Comparison of ENCODE assay signal across 12 cellular contexts in the genomic region with DNA sequence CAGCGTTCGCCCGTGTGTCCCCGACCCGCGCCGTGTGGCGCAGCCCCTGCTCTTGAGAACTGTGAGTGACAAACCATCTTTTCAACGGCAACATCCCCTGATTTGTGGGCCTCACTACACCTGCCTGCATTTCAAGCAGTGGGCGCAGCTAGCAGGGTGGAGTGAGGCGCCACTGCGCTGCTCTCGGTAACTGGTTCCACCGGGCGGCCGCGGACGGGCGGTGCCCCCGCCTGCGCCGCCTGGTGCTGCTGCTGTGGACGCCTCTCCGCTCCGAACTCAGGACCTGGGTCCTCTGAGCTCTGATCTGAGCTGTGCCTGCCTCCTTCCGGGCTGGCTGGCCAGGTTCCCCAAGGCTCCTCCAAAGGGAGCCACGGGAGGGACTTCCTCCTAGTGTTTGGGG. TPM values are rescaled to one million over a fixed set of nuclear protein-coding genes. Genes with fewer than 3 reads are reported as not detected.
DNase-seq lines count a peak whose midpoint lies in the region; ATAC-seq, FAIRE-seq and TF ChIP-seq lines count a peak whose summit lies in the region.
"Had no signal": no experiment of that assay in that cellular context is flagged by ENCODE, and none has a peak within 500 bp of the region (broad histone marks: within the 10 kb centered on the region; RNA-seq: fewer than 3 reads in every experiment).

No MANE protein-coding gene starts in this region.

- TF ChIP-seq EP300 in HepG2 (IDR thresholded peaks at IDR 0.05; ENCODE audit: low read depth in 2 of 2, low read length in 2 of 2) = no peak
- TF ChIP-seq EP300 in HepG2 (CRISPR knock-in tag; IDR thresholded peaks at IDR 0.05; ENCODE audit: borderline replicate concordance) = no peak
- TF ChIP-seq EP300 in transverse colon (IDR thresholded peaks at IDR 0.05; ENCODE audit: low read depth) = no peak

- H3K4me1 ChIP-seq in HepG2 (ENCODE audit: insufficient read depth, low read length) (no peaks in the 10 kb centered on the region; the same call in 1 of the 2 replicates), transverse colon (peaks cover 6 to 20% (median 15%) of the 10 kb centered on the region in 4 donors)

- H3K27me3 ChIP-seq in bronchial epithelial cell (ENCODE audit: control insufficient read depth, insufficient read depth, low read length) = peaks cover 5% of the 10 kb centered on the region
- H3K27me3 ChIP-seq in HepG2 (ENCODE audit: control insufficient read depth in 1 of 2, insufficient read depth in 2 of 2, low read length in 2 of 2) = peaks cover under 1 to 13% of the 10 kb centered on the region in 2 experiments; a peak in 4 of 5 replicates
- peaks cover 22% of the 10 kb centered on the region for H3K27me3 ChIP-seq in transverse colon

- H3K27ac ChIP-seq in HepG2 (ENCODE audit: extremely low read length, insufficient read depth, low read length) (no peak overlapping the region), transverse colon (no peak overlapping the region)
- H3K27ac ChIP-seq: sigmoid colon had no signal

- H3K9me3 ChIP-seq in HepG2 (ENCODE audit: low read length) (no peaks in the 10 kb centered on the region), transverse colon (no peaks in the 10 kb centered on the region)
- H3K9me3 ChIP-seq: sigmoid colon had no signal

- H4K20me1 ChIP-seq in HepG2 (ENCODE audit: insufficient read depth, low read length) = no peaks in the 10 kb centered on the region

- peak; percentile 25 for ATAC-seq in HepG2
- no peak for ATAC-seq in HG02884 (IDR thresholded peaks at IDR 0.05; ENCODE audit: unreplicated experiment)
- no peak for ATAC-seq in GM21360 (IDR thresholded peaks at IDR 0.05; ENCODE audit: unreplicated experiment)
- ATAC-seq in GM18517 (IDR thresholded peaks at IDR 0.05; ENCODE audit: unreplicated experiment) = no peak

- TF ChIP-seq CTCF in bronchial epithelial cell (IDR thresholded peaks at IDR 0.05; ENCODE audit: insufficient read depth, low read length, severe bottlenecking) (peak; percentile 52), HepG2 (CRISPR knock-in tag; IDR thresholded peaks at IDR 0.05) (no peak), transverse colon (IDR thresholded peaks at IDR 0.05) (peak; percentile 10 to 59 (median 30))

- intact Hi-C loops in HepG2 (cut with micrococcal nuclease; ENCODE audit: unreplicated experiment) = no loop called here
- intact Hi-C loops in transverse colon (cut with DNase I; ENCODE audit: low total_unique reads) = no loop called here

- H3K4me3 ChIP-seq in bronchial epithelial cell (ENCODE audit: low read depth, low read length) (no peak overlapping the region), HepG2 (replicated peaks in 1 of 3; ENCODE audit: insufficient read depth in 1 of 3, low read depth in 2 of 3, low read length in 3 of 3) (no peak overlapping the region), transverse colon (no peak overlapping the region)

- no TSS peak for BruUV-seq in HepG2 (replicated peaks; lab: Mats Ljungman, UMichigan)

- TF ChIP-seq POLR2A in HepG2 (IDR thresholded peaks at IDR 0.05; ENCODE audit: insufficient read depth in 1 of 2, low read depth in 2 of 2, low read length in 2 of 2) = no peak
- TF ChIP-seq POLR2A in transverse colon (IDR thresholded peaks at IDR 0.05) = no peak

- in situ Hi-C loops in HepG2 (cut with HindIII; ENCODE audit: extremely low pct_ligation_motif_present, low pct_unique_long_range_greater_than_20kb) = no loop called here
- in situ Hi-C loops in transverse colon (cut with MboI; ENCODE audit: low pct_ligation_motif_present in 1 of 4, low pct_unique_long_range_greater_than_20kb in 1 of 4, low sequenced_read_pairs in 3 of 4) = no loop called here

- CTCF ChIA-PET in HepG2 (lab: Yijun Ruan, JAX; ENCODE audit: low intra/inter-chr PET ratio, low total read pairs) = no interaction called here

- no peak overlapping the region for H3K4me2 ChIP-seq in HepG2 (ENCODE audit: low read depth, low read length)

- DNase-seq in NCI-H1436 (lab: John Stamatoyannopoulos, UW) (peak; percentile 10), NCI-H1436 treated with DMSO at 0.1 percent for 48 hours (lab: John Stamatoyannopoulos, UW) (no peak), bronchial epithelial cell (ENCODE audit: low read depth) (no peak), HepG2 (ENCODE audit: low spot score) (no peak), transverse colon (peak; percentile 55)
- DNase-seq: KBM-7, NCI-H2171, sigmoid colon had no signal

- POLR2A ChIA-PET in HepG2 (lab: Yijun Ruan, JAX) = no interaction called here

- no peak overlapping the region for H2AFZ ChIP-seq in HepG2 (ENCODE audit: low read length)

- no peak for FAIRE-seq in bronchial epithelial cell (lab: Jason Lieb, UNC)
- FAIRE-seq in HepG2 (lab: Jason Lieb, UNC) = no peak
- FAIRE-seq: A204.1 had no signal

- TF ChIP-seq RAD21 in HepG2 (CRISPR knock-in tag; IDR thresholded peaks at IDR 0.05) = no peak

- H3K79me2 ChIP-seq in HepG2 (ENCODE audit: insufficient read depth, low read length) = no peaks in the 10 kb centered on the region

- no peak overlapping the region for H3K9ac ChIP-seq in HepG2 (ENCODE audit: insufficient read depth, low read depth, low read length)

- H3K36me3 ChIP-seq in bronchial epithelial cell (ENCODE audit: control insufficient read depth, insufficient read depth, low read length) = no peaks in the 10 kb centered on the region
- H3K36me3 ChIP-seq in HepG2 (replicated peaks in 1 of 2; ENCODE audit: control insufficient read depth in 1 of 2, insufficient read depth in 2 of 2, low read length in 2 of 2) = no peaks in the 10 kb centered on the region
- H3K36me3 ChIP-seq in transverse colon = no peaks in the 10 kb centered on the region
- H3K36me3 ChIP-seq: sigmoid colon had no signal

- 81% methylated on average over 21 of the region's 27 CpGs for WGBS in HepG2 (ENCODE audit: low lambda C conversion rate)
- WGBS in transverse colon (ENCODE audit: low coverage in 1 of 2), 2 donors = 50 to 57% methylated on average over 8 to 27 of the region's 27 CpGs

TF ChIP-seq in HepG2, 621 proteins besides CTCF, POLR2A, EP300 and RAD21:
- TF ChIP-seq, protein P1, sequence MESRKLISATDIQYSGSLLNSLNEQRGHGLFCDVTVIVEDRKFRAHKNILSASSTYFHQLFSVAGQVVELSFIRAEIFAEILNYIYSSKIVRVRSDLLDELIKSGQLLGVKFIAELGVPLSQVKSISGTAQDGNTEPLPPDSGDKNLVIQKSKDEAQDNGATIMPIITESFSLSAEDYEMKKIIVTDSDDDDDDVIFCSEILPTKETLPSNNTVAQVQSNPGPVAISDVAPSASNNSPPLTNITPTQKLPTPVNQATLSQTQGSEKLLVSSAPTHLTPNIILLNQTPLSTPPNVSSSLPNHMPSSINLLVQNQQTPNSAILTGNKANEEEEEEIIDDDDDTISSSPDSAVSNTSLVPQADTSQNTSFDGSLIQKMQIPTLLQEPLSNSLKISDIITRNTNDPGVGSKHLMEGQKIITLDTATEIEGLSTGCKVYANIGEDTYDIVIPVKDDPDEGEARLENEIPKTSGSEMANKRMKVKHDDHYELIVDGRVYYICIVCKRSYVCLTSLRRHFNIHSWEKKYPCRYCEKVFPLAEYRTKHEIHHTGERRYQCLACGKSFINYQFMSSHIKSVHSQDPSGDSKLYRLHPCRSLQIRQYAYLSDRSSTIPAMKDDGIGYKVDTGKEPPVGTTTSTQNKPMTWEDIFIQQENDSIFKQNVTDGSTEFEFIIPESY (CRISPR knock-in tag; IDR thresholded peaks at IDR 0.05) = peak; percentile 68
- no peak for TF ChIP-seq ZNF558 (CRISPR knock-in tag; IDR thresholded peaks at IDR 0.05; ENCODE audit: borderline replicate concordance)

RNA-seq across cellular contexts. Expression of gene DEGS2, which starts 5.9 kb away (rescaled TPM):
- total RNA-seq in bronchial epithelial cell (0.53 and 9.7 TPM in 2 replicates), HepG2 (2016; rRNA removed; fragmentation: Illumina TruSeq; extraction: Trizol) (0.09 TPM in 1 of 2 replicates, not detected in the other), transverse colon (10 to 100 TPM in 3 of 4 donors, 1 to 10 TPM in 1; 4.9 to 33.2 (median 23.7) TPM)
- 0.18 and 0.30 TPM in 2 replicates for total RNA-seq in HepG2 (2016; cell fraction: cytosol; rRNA removed; fragmentation: Illumina TruSeq; extraction: Trizol; ENCODE audit: low read depth)
- total RNA-seq in HepG2 (2016; cell fraction: insoluble cytoplasmic fraction; rRNA removed; fragmentation: Illumina TruSeq; extraction: Trizol) = 0.04 TPM in 2 replicates
- total RNA-seq in HepG2 (2016; cell fraction: membrane; rRNA removed; fragmentation: Illumina TruSeq; extraction: Trizol) = 0.07 and 0.19 TPM in 2 replicates
- total RNA-seq in HepG2 (2016; cell fraction: nucleus; rRNA removed; fragmentation: Illumina TruSeq; extraction: Trizol) = 0.12 and 0.28 TPM in 2 replicates
- 0.09 and 0.14 TPM in 2 replicates for polyA plus RNA-seq in HepG2 (2011; rRNA removed)
- polyA plus RNA-seq in HepG2 (2011; cell fraction: cytosol; rRNA removed) = 0.15 and 0.30 TPM in 2 replicates
- 1.6 and 2.0 TPM in 2 replicates for polyA plus RNA-seq in HepG2 (2011; cell fraction: nucleus; rRNA removed)
- 0.25 and 0.91 TPM in 2 replicates for polyA plus RNA-seq in HepG2 (2012)
- polyA plus RNA-seq in HepG2 (2016; cell fraction: cytosol; fragmentation: Illumina TruSeq; extraction: Trizol; ENCODE audit: low read depth) = not detected in 2 replicates
- polyA plus RNA-seq in HepG2 (2016; cell fraction: insoluble cytoplasmic fraction; fragmentation: Illumina TruSeq; extraction: Trizol; ENCODE audit: low read depth) = 0.07 TPM in 1 of 2 replicates, not detected in the other
- not detected in 2 replicates for polyA plus RNA-seq in HepG2 (2016; cell fraction: membrane; fragmentation: Illumina TruSeq; extraction: Trizol; ENCODE audit: low read depth)
- 0.22 TPM in 1 of 2 replicates, not detected in the other for polyA plus RNA-seq in HepG2 (2016; cell fraction: nucleus; fragmentation: Illumina TruSeq; extraction: Trizol; ENCODE audit: insufficient read depth, low read depth)
- 0.30 and 1.6 TPM in 2 replicates for polyA minus RNA-seq in HepG2 (2011; rRNA and poly(A)+ RNA removed; ENCODE audit: low replicate concordance)
- 0.26 and 0.30 TPM in 2 replicates for polyA minus RNA-seq in HepG2 (2011; cell fraction: cytosol; rRNA and poly(A)+ RNA removed)
- 0.37 and 0.90 TPM in 2 replicates for polyA minus RNA-seq in HepG2 (2011; cell fraction: nucleus; rRNA and poly(A)+ RNA removed)

Comparison
In these comparisons a context has a peak if more than half of its experiments do, and no peak if none do; other contexts are left out.
1. DNase-seq: peak in NCI-H1436 (single experiment) and transverse colon (single experiment); none in NCI-H1436 treated with DMSO at 0.1 percent for 48 hours (single experiment), bronchial epithelial cell (single experiment) and HepG2 (single experiment).